12 cellular contexts compared by ENCODE assay signal in genomic region chr2:105755895-105756294, GRCh38. TPM values are rescaled to one million over a fixed set of nuclear protein-coding genes. Genes with fewer than 3 reads are reported as not detected.
DNase-seq lines count a peak whose midpoint lies in the region; ATAC-seq and TF ChIP-seq lines count a peak whose summit lies in the region.
"Had no signal": no experiment of that assay in that cellular context is flagged by ENCODE, and none has a peak within 500 bp of the region (broad histone marks: within the 10 kb centered on the region; RNA-seq: fewer than 3 reads in every experiment).

No MANE protein-coding gene starts in this region.

- peaks cover 99% of the 10 kb centered on the region for H3K4me1 ChIP-seq in CD4-positive, CD25-positive, alpha-beta regulatory T cell (ENCODE audit: control insufficient read depth, insufficient read depth, low read length, poor library complexity, severe bottlenecking)
- H3K4me1 ChIP-seq in GM23338 (ENCODE audit: insufficient read depth), result peaks cover 67% of the 10 kb centered on the region

- H3K4me2 ChIP-seq in GM23338, result peak overlapping the region; percentile 13

- peak overlapping the region; percentile 69 to 88 (median 75) for H3K4me3 Mint-ChIP-seq in CD4-positive, CD25-positive, alpha-beta regulatory T cell
- H3K4me3 Mint-ChIP-seq in GM23338 (no peak overlapping the region; the same call in 2 of the 3 replicates), memory B cell (peak overlapping the region; percentile 71)
- peak overlapping the region; percentile 98 for H3K4me3 Mint-ChIP-seq in activated T-helper 17 cell treated with anti-CD3 and anti-CD28 coated beads, Interleukin-2, amount 50 U/mL, for 72 hours

- peaks cover 57 to 99% (median 84%) of the 10 kb centered on the region in 4 donors for H3K4me1 Mint-ChIP-seq in CD4-positive, CD25-positive, alpha-beta regulatory T cell
- H3K4me1 Mint-ChIP-seq in GM23338 (peaks cover 71% of the 10 kb centered on the region), memory B cell (peaks cover 67% of the 10 kb centered on the region)
- peaks cover 74% of the 10 kb centered on the region for H3K4me1 Mint-ChIP-seq in activated T-helper 17 cell treated with anti-CD3 and anti-CD28 coated beads, Interleukin-2, amount 50 U/mL, for 72 hours

- peaks cover 43% of the 10 kb centered on the region for H3K36me3 Mint-ChIP-seq in CD4-positive, CD25-positive, alpha-beta regulatory T cell
- H3K36me3 Mint-ChIP-seq in GM23338 (ENCODE audit: low read depth) (no peaks in the 10 kb centered on the region; the same call in 2 of the 3 replicates), memory B cell (peaks cover 12% of the 10 kb centered on the region)
- peaks cover 99% of the 10 kb centered on the region for H3K36me3 Mint-ChIP-seq in activated T-helper 17 cell treated with anti-CD3 and anti-CD28 coated beads, Interleukin-2, amount 50 U/mL, for 72 hours (ENCODE audit: low read depth)

- H3K27me3 ChIP-seq in CD4-positive, CD25-positive, alpha-beta regulatory T cell (ENCODE audit: control insufficient read depth, insufficient read depth, low read length), result no peaks in the 10 kb centered on the region
- H3K27me3 ChIP-seq in GM23338 (ENCODE audit: insufficient read depth), result no peaks in the 10 kb centered on the region

- peak overlapping the region; percentile 72 for H3K27ac ChIP-seq in CD4-positive, CD25-positive, alpha-beta regulatory T cell (ENCODE audit: insufficient read depth, low read length, poor library complexity, severe bottlenecking)
- H3K27ac ChIP-seq in GM23338 (ENCODE audit: low read depth), result no peak overlapping the region
- H3K27ac ChIP-seq: SK-N-MC had no signal

- no peaks in the 10 kb centered on the region for H3K27me3 Mint-ChIP-seq in CD4-positive, CD25-positive, alpha-beta regulatory T cell
- H3K27me3 Mint-ChIP-seq in GM23338 (ENCODE audit: insufficient read depth, low read depth, poor library complexity) (peaks cover 2% of the 10 kb centered on the region), memory B cell (no peaks in the 10 kb centered on the region)
- no peaks in the 10 kb centered on the region for H3K27me3 Mint-ChIP-seq in activated T-helper 17 cell treated with anti-CD3 and anti-CD28 coated beads, Interleukin-2, amount 50 U/mL, for 72 hours

- peak overlapping the region; percentile 96 for H3K4me3 ChIP-seq in CD4-positive, CD25-positive, alpha-beta regulatory T cell (ENCODE audit: low read depth, low read length)
- H3K4me3 ChIP-seq in GM23338, result no peak overlapping the region
- H3K4me3 ChIP-seq: SK-N-MC had no signal

- no peak for TF ChIP-seq CTCF in GM23338 (conservative IDR thresholded peaks at IDR 0.05; ENCODE audit: low read depth in 2 of 2)

- ATAC-seq in CD4-positive, CD25-positive, alpha-beta regulatory T cell (ENCODE audit: low read depth in 2 of 2), result peak; percentile 29 to 50
- ATAC-seq in GM23338 (no peak), memory B cell (ENCODE audit: low read depth) (peak; percentile 57)
- no peak for ATAC-seq in activated T-helper 17 cell treated with anti-CD3 and anti-CD28 coated beads, Interleukin-2, amount 50 U/mL, for 72 hours (replicated peaks)

- H3F3A ChIP-seq in GM23338 (replicated peaks; ENCODE audit: low read depth), result no peaks in the 10 kb centered on the region

- no peaks in the 10 kb centered on the region for H3K9me3 ChIP-seq in CD4-positive, CD25-positive, alpha-beta regulatory T cell (ENCODE audit: control insufficient read depth in 2 of 2, low read length in 2 of 2)

- H3K9me2 ChIP-seq in GM23338 (ENCODE audit: insufficient read depth), result peaks cover 11% of the 10 kb centered on the region; the same call in 1 of the 2 replicates

- no peaks in the 10 kb centered on the region for H3K9me3 Mint-ChIP-seq in CD4-positive, CD25-positive, alpha-beta regulatory T cell
- no peaks in the 10 kb centered on the region; the same call in 2 of the 3 replicates for H3K9me3 Mint-ChIP-seq in GM23338
- no peaks in the 10 kb centered on the region for H3K9me3 Mint-ChIP-seq in activated T-helper 17 cell treated with anti-CD3 and anti-CD28 coated beads, Interleukin-2, amount 50 U/mL, for 72 hours
- no peaks in the 10 kb centered on the region for H3K9me3 Mint-ChIP-seq in memory B cell

- peaks cover 100% of the 10 kb centered on the region for H3K79me2 ChIP-seq in GM23338 (replicated peaks; ENCODE audit: insufficient read depth)

- H4K20me1 ChIP-seq in GM23338 (replicated peaks; ENCODE audit: insufficient read depth), result peaks cover 39% of the 10 kb centered on the region; the same call in 1 of the 2 replicates

- peak in 1 of 3 donors; percentile 47 for DNase-seq in CD4-positive, CD25-positive, alpha-beta regulatory T cell
- DNase-seq in GM23338 (ENCODE audit: low spot score), result no peak
- no peak for DNase-seq in memory B cell (ENCODE audit: low spot score in 2 of 2)
- DNase-seq in middle frontal gyrus (ENCODE audit: extremely low spot score, low spot score), result no peak
- DNase-seq in activated gamma-delta T cell treated with Interleukin-2 at 50 U/mL for 16 hours, result no peak
- DNase-seq in NK-92 treated with Interleukin-12 subunit alpha and Interleukin-12 subunit beta, amount 100 ng/mL, for 24 hours (lab: John Stamatoyannopoulos, UW), result no peak
- DNase-seq in midbrain (lab: John Stamatoyannopoulos, UW), result no peak
- DNase-seq: GF-D8; retina; stimulated activated CD4-positive, alpha-beta T cell treated with anti-CD3 and anti-CD28 coated beads, Interleukin-4, amount 100 ng/mL, for 24 hours had no signal

- H3K27ac Mint-ChIP-seq in CD4-positive, CD25-positive, alpha-beta regulatory T cell, result peak overlapping the region; percentile 83 to 99 (median 85)
- H3K27ac Mint-ChIP-seq in GM23338, result peak overlapping the region; percentile 1; the same call in 1 of the 2 replicates
- peak overlapping the region; percentile 95 for H3K27ac Mint-ChIP-seq in activated T-helper 17 cell treated with anti-CD3 and anti-CD28 coated beads, Interleukin-2, amount 50 U/mL, for 72 hours
- peak overlapping the region; percentile 65 for H3K27ac Mint-ChIP-seq in memory B cell

- H3K36me3 ChIP-seq in CD4-positive, CD25-positive, alpha-beta regulatory T cell (ENCODE audit: control insufficient read depth, insufficient read depth, low read length), result peaks cover 20% of the 10 kb centered on the region
- H3K36me3 ChIP-seq in GM23338 (ENCODE audit: insufficient read depth), result no peaks in the 10 kb centered on the region

- H2AFZ ChIP-seq in GM23338, result no peak overlapping the region

TF ChIP-seq in GM23338, 12 proteins besides CTCF, POLR2A, EP300 and RAD21:
- no peak for TF ChIP-seq EZH2 (IDR thresholded peaks at IDR 0.05; ENCODE audit: low read depth, unreplicated experiment)
- TF ChIP-seq ZNF114 (CRISPR knock-in tag; IDR thresholded peaks at IDR 0.05), result no peak
- no peak for TF ChIP-seq NANOG (IDR thresholded peaks at IDR 0.05; ENCODE audit: borderline replicate concordance)
- no peak for TF ChIP-seq EZH2phosphoT487 (IDR thresholded peaks at IDR 0.05; ENCODE audit: unreplicated experiment)

RNA-seq across cellular contexts. Expression of gene NCK2, which starts 11.2 kb away (rescaled TPM):
- total RNA-seq in CD4-positive, CD25-positive, alpha-beta regulatory T cell, result 167 TPM
- polyA plus RNA-seq in CD4-positive, CD25-positive, alpha-beta regulatory T cell, result 10 to 100 TPM; 44.8 to 62.3 (median 58.6) TPM
- 59.9 and 62.4 TPM in 2 replicates for total RNA-seq in GM23338 (2014; rRNA removed; shearing (Covaris generic))
- 26.9 and 28.4 TPM in 2 replicates for polyA plus RNA-seq in GM23338 (2016; fragmentation: Nextera tagmentation; extraction: Ambion mirVana)
- 10 to 100 TPM; 75.4 to 85.4 TPM for total RNA-seq in activated T-helper 17 cell treated with anti-CD3 and anti-CD28 coated beads, Interleukin-2, amount 50 U/mL, for 72 hours

Comparison
In these comparisons a context has a peak if more than half of its experiments do, and no peak if none do; other contexts are left out.
1. ATAC-seq: peak in CD4-positive, CD25-positive, alpha-beta regulatory T cell (2 of 2) and memory B cell (single experiment); none in GM23338 (single experiment) and activated T-helper 17 cell treated with anti-CD3 and anti-CD28 coated beads, Interleukin-2, amount 50 U/mL, for 72 hours (single experiment).
2. H3K27ac Mint-ChIP-seq: peak in every context shown above with its lines; median percentile 95 in activated T-helper 17 cell treated with anti-CD3 and anti-CD28 coated beads, Interleukin-2, amount 50 U/mL, for 72 hours; 85 in CD4-positive, CD25-positive, alpha-beta regulatory T cell; 65 in memory B cell; 1 in GM23338.